In genomic region chr17:78117027-78117981, GRCh38 we compare ENCODE assay signal across 1 cellular context.
TF ChIP-seq lines count a peak whose summit lies in the region.

No MANE protein-coding gene starts in this region.

TF ChIP-seq in HepG2, 621 proteins besides CTCF, POLR2A, EP300 and RAD21 (continued from another document and continues in another):
- TF ChIP-seq ZNF704 (CRISPR knock-in tag; IDR thresholded peaks at IDR 0.05; ENCODE audit: borderline replicate concordance) (0 out of 2 replicates have a peak, but pooled peaks have one; percentile 2), THAP11 (CRISPR knock-in tag; IDR thresholded peaks at IDR 0.05) (peak; percentile 26; the same call in 1 of the 2 replicates), ZNF484 (CRISPR knock-in tag; IDR thresholded peaks at IDR 0.05; ENCODE audit: borderline replicate concordance, low read depth) (no peak), ZNF510 (CRISPR knock-in tag; IDR thresholded peaks at IDR 0.05; ENCODE audit: low read depth) (no peak), DPF2 (CRISPR knock-in tag; IDR thresholded peaks at IDR 0.05; ENCODE audit: borderline replicate concordance, low read depth) (peak; percentile 56), HIC2 (CRISPR knock-in tag; IDR thresholded peaks at IDR 0.05; ENCODE audit: low read depth) (no peak), ONECUT2 (CRISPR knock-in tag; IDR thresholded peaks at IDR 0.05) (peak; percentile 79), NR0B2 (CRISPR knock-in tag; IDR thresholded peaks at IDR 0.05) (peak; percentile 24; the same call in 1 of the 2 replicates), RXRA (CRISPR knock-in tag; IDR thresholded peaks at IDR 0.05) (peak; percentile 89), AGO2 (optimal IDR thresholded peaks at IDR 0.05; ENCODE audit: low read depth, low read length) (peak; percentile 82), ZZZ3 (CRISPR knock-in tag; IDR thresholded peaks at IDR 0.05; ENCODE audit: borderline replicate concordance) (no peak), TIGD3 (CRISPR knock-in tag; IDR thresholded peaks at IDR 0.05; ENCODE audit: borderline replicate concordance) (0 out of 2 replicates have a peak, but pooled peaks have one; percentile 46), ZBTB38 (CRISPR knock-in tag; IDR thresholded peaks at IDR 0.05) (peak; percentile 82), ZSCAN30 (CRISPR knock-in tag; IDR thresholded peaks at IDR 0.05) (no peak), BRCA1 (CRISPR knock-in tag; IDR thresholded peaks at IDR 0.05) (no peak), NFKB2 (CRISPR knock-in tag; IDR thresholded peaks at IDR 0.05; ENCODE audit: borderline replicate concordance) (0 out of 2 replicates have a peak, but pooled peaks have one; percentile 7), BORCS8-MEF2B (CRISPR knock-in tag; IDR thresholded peaks at IDR 0.05) (peak; percentile 27; the same call in 1 of the 2 replicates), RBFOX2 (IDR thresholded peaks at IDR 0.05; ENCODE audit: low read depth, low read length) (peak; percentile 60; the same call in 1 of the 2 replicates), ZMYM4 (CRISPR knock-in tag; IDR thresholded peaks at IDR 0.05) (peak; percentile 33; the same call in 1 of the 2 replicates), ZNF274 (CRISPR knock-in tag; IDR thresholded peaks at IDR 0.05) (peak; percentile 67; the same call in 1 of the 2 replicates), NR2F6 (IDR thresholded peaks at IDR 0.05) (no peak), NR2F6 (CRISPR knock-in tag; IDR thresholded peaks at IDR 0.05) (no peak; the same call in 1 of the 2 replicates), HMG20B (CRISPR knock-in tag; conservative IDR thresholded peaks at IDR 0.05) (no peak), FOXC1 (CRISPR knock-in tag; IDR thresholded peaks at IDR 0.05; ENCODE audit: borderline replicate concordance) (peak; percentile 66; the same call in 1 of the 2 replicates), XRCC5 (optimal IDR thresholded peaks at IDR 0.05; ENCODE audit: low read length) (peak; percentile 21), ZNF891 (CRISPR knock-in tag; IDR thresholded peaks at IDR 0.05) (peak; percentile 4; the same call in 1 of the 2 replicates), NFYC (CRISPR knock-in tag; IDR thresholded peaks at IDR 0.05) (no peak), FOXA3 (CRISPR knock-in tag; IDR thresholded peaks at IDR 0.05) (peak; percentile 36; the same call in 1 of the 2 replicates), GATAD2A (CRISPR knock-in tag; IDR thresholded peaks at IDR 0.05) (peak; percentile 89), MED1 (CRISPR knock-in tag; IDR thresholded peaks at IDR 0.05) (peak; percentile 42; the same call in 1 of the 2 replicates), BCL6 (CRISPR knock-in tag; IDR thresholded peaks at IDR 0.05) (peak; percentile 7; the same call in 1 of the 2 replicates), ZNF883 (CRISPR knock-in tag; IDR thresholded peaks at IDR 0.05; ENCODE audit: not compliant biosample characterization) (peak; percentile 7)
- TF ChIP-seq, protein P1, sequence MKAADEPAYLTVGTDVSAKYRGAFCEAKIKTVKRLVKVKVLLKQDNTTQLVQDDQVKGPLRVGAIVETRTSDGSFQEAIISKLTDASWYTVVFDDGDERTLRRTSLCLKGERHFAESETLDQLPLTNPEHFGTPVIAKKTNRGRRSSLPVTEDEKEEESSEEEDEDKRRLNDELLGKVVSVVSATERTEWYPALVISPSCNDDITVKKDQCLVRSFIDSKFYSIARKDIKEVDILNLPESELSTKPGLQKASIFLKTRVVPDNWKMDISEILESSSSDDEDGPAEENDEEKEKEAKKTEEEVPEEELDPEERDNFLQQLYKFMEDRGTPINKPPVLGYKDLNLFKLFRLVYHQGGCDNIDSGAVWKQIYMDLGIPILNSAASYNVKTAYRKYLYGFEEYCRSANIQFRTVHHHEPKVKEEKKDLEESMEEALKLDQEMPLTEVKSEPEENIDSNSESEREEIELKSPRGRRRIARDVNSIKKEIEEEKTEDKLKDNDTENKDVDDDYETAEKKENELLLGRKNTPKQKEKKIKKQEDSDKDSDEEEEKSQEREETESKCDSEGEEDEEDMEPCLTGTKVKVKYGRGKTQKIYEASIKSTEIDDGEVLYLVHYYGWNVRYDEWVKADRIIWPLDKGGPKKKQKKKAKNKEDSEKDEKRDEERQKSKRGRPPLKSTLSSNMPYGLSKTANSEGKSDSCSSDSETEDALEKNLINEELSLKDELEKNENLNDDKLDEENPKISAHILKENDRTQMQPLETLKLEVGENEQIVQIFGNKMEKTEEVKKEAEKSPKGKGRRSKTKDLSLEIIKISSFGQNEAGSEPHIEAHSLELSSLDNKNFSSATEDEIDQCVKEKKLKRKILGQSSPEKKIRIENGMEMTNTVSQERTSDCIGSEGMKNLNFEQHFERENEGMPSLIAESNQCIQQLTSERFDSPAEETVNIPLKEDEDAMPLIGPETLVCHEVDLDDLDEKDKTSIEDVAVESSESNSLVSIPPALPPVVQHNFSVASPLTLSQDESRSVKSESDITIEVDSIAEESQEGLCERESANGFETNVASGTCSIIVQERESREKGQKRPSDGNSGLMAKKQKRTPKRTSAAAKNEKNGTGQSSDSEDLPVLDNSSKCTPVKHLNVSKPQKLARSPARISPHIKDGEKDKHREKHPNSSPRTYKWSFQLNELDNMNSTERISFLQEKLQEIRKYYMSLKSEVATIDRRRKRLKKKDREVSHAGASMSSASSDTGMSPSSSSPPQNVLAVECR (CRISPR knock-in tag; IDR thresholded peaks at IDR 0.05; ENCODE audit: borderline replicate concordance), result peak; percentile 38; the same call in 1 of the 2 replicates
- TF ChIP-seq, protein P2, sequence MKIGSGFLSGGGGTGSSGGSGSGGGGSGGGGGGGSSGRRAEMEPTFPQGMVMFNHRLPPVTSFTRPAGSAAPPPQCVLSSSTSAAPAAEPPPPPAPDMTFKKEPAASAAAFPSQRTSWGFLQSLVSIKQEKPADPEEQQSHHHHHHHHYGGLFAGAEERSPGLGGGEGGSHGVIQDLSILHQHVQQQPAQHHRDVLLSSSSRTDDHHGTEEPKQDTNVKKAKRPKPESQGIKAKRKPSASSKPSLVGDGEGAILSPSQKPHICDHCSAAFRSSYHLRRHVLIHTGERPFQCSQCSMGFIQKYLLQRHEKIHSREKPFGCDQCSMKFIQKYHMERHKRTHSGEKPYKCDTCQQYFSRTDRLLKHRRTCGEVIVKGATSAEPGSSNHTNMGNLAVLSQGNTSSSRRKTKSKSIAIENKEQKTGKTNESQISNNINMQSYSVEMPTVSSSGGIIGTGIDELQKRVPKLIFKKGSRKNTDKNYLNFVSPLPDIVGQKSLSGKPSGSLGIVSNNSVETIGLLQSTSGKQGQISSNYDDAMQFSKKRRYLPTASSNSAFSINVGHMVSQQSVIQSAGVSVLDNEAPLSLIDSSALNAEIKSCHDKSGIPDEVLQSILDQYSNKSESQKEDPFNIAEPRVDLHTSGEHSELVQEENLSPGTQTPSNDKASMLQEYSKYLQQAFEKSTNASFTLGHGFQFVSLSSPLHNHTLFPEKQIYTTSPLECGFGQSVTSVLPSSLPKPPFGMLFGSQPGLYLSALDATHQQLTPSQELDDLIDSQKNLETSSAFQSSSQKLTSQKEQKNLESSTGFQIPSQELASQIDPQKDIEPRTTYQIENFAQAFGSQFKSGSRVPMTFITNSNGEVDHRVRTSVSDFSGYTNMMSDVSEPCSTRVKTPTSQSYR (CRISPR knock-in tag; IDR thresholded peaks at IDR 0.05; ENCODE audit: borderline replicate concordance), result no peak
- TF ChIP-seq, protein P3, sequence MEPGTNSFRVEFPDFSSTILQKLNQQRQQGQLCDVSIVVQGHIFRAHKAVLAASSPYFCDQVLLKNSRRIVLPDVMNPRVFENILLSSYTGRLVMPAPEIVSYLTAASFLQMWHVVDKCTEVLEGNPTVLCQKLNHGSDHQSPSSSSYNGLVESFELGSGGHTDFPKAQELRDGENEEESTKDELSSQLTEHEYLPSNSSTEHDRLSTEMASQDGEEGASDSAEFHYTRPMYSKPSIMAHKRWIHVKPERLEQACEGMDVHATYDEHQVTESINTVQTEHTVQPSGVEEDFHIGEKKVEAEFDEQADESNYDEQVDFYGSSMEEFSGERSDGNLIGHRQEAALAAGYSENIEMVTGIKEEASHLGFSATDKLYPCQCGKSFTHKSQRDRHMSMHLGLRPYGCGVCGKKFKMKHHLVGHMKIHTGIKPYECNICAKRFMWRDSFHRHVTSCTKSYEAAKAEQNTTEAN (CRISPR knock-in tag; conservative IDR thresholded peaks at IDR 0.05), result no peak
- TF ChIP-seq, protein P4, sequence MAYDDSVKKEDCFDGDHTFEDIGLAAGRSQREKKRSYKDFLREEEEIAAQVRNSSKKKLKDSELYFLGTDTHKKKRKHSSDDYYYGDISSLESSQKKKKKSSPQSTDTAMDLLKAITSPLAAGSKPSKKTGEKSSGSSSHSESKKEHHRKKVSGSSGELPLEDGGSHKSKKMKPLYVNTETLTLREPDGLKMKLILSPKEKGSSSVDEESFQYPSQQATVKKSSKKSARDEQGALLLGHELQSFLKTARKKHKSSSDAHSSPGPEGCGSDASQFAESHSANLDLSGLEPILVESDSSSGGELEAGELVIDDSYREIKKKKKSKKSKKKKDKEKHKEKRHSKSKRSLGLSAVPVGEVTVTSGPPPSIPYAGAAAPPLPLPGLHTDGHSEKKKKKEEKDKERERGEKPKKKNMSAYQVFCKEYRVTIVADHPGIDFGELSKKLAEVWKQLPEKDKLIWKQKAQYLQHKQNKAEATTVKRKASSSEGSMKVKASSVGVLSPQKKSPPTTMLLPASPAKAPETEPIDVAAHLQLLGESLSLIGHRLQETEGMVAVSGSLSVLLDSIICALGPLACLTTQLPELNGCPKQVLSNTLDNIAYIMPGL (CRISPR knock-in tag; IDR thresholded peaks at IDR 0.05; ENCODE audit: borderline replicate concordance in 1 of 2, low read depth in 1 of 2), result peak in 1 of 2 experiments; percentile 56; a peak in 1 of 4 replicates
- TF ChIP-seq, protein P5, sequence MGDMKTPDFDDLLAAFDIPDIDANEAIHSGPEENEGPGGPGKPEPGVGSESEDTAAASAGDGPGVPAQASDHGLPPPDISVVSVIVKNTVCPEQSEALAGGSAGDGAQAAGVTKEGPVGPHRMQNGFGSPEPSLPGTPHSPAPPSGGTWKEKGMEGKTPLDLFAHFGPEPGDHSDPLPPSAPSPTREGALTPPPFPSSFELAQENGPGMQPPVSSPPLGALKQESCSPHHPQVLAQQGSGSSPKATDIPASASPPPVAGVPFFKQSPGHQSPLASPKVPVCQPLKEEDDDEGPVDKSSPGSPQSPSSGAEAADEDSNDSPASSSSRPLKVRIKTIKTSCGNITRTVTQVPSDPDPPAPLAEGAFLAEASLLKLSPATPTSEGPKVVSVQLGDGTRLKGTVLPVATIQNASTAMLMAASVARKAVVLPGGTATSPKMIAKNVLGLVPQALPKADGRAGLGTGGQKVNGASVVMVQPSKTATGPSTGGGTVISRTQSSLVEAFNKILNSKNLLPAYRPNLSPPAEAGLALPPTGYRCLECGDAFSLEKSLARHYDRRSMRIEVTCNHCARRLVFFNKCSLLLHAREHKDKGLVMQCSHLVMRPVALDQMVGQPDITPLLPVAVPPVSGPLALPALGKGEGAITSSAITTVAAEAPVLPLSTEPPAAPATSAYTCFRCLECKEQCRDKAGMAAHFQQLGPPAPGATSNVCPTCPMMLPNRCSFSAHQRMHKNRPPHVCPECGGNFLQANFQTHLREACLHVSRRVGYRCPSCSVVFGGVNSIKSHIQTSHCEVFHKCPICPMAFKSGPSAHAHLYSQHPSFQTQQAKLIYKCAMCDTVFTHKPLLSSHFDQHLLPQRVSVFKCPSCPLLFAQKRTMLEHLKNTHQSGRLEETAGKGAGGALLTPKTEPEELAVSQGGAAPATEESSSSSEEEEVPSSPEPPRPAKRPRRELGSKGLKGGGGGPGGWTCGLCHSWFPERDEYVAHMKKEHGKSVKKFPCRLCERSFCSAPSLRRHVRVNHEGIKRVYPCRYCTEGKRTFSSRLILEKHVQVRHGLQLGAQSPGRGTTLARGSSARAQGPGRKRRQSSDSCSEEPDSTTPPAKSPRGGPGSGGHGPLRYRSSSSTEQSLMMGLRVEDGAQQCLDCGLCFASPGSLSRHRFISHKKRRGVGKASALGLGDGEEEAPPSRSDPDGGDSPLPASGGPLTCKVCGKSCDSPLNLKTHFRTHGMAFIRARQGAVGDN (CRISPR knock-in tag; IDR thresholded peaks at IDR 0.05), result peak; percentile 79
- TF ChIP-seq, protein P6, sequence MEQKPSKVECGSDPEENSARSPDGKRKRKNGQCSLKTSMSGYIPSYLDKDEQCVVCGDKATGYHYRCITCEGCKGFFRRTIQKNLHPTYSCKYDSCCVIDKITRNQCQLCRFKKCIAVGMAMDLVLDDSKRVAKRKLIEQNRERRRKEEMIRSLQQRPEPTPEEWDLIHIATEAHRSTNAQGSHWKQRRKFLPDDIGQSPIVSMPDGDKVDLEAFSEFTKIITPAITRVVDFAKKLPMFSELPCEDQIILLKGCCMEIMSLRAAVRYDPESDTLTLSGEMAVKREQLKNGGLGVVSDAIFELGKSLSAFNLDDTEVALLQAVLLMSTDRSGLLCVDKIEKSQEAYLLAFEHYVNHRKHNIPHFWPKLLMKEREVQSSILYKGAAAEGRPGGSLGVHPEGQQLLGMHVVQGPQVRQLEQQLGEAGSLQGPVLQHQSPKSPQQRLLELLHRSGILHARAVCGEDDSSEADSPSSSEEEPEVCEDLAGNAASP (CRISPR knock-in tag; IDR thresholded peaks at IDR 0.05; ENCODE audit: borderline replicate concordance), result peak; percentile 66; the same call in 1 of the 2 replicates
